ENCODE assay signal across 8 cellular contexts in the genomic region with DNA sequence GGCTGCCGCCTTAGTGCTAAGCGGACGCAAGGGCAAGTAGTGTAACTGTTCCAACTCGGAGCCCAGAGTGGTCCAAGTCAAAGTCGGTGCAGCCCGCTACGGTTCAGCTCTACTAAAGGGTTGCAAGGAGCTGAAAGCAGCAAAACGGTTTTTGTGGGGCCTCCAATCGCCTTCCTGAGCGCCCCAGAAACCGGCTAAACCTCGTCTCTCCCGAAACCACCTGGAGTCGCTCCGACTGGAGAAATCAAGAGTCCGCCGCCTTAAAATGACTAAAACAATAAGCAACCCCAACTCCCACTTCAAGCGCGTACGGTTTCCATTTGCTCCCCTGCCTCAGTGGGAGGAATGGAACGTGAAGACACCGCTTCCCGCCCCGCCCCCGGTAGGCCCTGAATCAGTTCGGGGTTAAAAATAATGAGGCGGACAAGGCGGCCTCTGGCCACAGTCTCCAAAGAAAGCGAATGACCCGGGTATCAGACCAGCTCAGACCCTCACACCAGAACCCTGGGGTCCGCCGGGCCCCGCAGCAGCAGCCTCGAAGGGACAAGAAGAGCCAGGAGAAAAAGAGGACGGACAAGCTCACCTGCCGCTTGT. TPM values are rescaled to one million over a fixed set of nuclear protein-coding genes. Genes with fewer than 3 reads are reported as not detected.
DNase-seq lines count a peak whose midpoint lies in the region; ATAC-seq and TF ChIP-seq lines count a peak whose summit lies in the region.

No MANE protein-coding gene starts in this region.

- TF ChIP-seq POLR2A in Peyer's patch (IDR thresholded peaks at IDR 0.05), result no peak
- no peak for TF ChIP-seq POLR2A in body of pancreas (IDR thresholded peaks at IDR 0.05)

- H3K4me3 ChIP-seq in CD8-positive, alpha-beta T cell (ENCODE audit: low read depth, low read length), result peak overlapping the region; percentile 94
- H3K4me3 ChIP-seq in Peyer's patch, result peak overlapping the region; percentile 69 to 88 (median 85)
- H3K4me3 ChIP-seq in body of pancreas, result peak overlapping the region; percentile 79 to 90
- peak overlapping the region; percentile 80 for H3K4me3 ChIP-seq in kidney epithelial cell (ENCODE audit: low read depth, low read length)

- POLR2A ChIA-PET in CD8-positive, alpha-beta T cell (lab: Charles Lee), result interaction anchor here (0.7 to 5.0 kb wide), 20 partner anchors 9 to 145 kb away, joined by 3 to 98 read pairs (median 6); a partner anchor contains a TSS

- peaks cover 40% of the 10 kb centered on the region for H3K4me1 Mint-ChIP-seq in CD8-positive, alpha-beta T cell (ENCODE audit: low read depth)

- H3K9me3 Mint-ChIP-seq in CD8-positive, alpha-beta T cell, result no peaks in the 10 kb centered on the region

- H3K9me3 ChIP-seq in CD8-positive, alpha-beta T cell (ENCODE audit: low read length), result no peaks in the 10 kb centered on the region
- H3K9me3 ChIP-seq in Peyer's patch (no peaks in the 10 kb centered on the region), body of pancreas (no peaks in the 10 kb centered on the region)

- DNase-seq in CD8-positive, alpha-beta T cell, result peak in 2 of 7 experiments; percentile 25 to 39
- peak; percentile 30 for DNase-seq in HCEC 1CT
- peak; percentile 38 to 57 (median 52) for DNase-seq in Peyer's patch
- DNase-seq in body of pancreas, result peak; percentile 9 to 31 (median 22)
- DNase-seq in kidney epithelial cell (ENCODE audit: low read depth), result no peak
- DNase-seq in stimulated activated CD4-positive, alpha-beta T cell treated with anti-CD3 and anti-CD28 coated beads, Interleukin-15, amount 100 ng/mL, for 48 hours (ENCODE audit: low read depth in 2 of 2), result peak; percentile 40 to 41

- TF ChIP-seq CTCF in CD8-positive, alpha-beta T cell (IDR thresholded peaks at IDR 0.05), result no peak
- TF ChIP-seq CTCF in Peyer's patch (IDR thresholded peaks at IDR 0.05) (no peak), body of pancreas (IDR thresholded peaks at IDR 0.05) (no peak), kidney epithelial cell (IDR thresholded peaks at IDR 0.05; ENCODE audit: insufficient read depth, low read length, poor library complexity, severe bottlenecking) (no peak)

- ATAC-seq in CD8-positive, alpha-beta T cell, result peak; percentile 7
- ATAC-seq in body of pancreas (peak; percentile 1), GM19328 (IDR thresholded peaks at IDR 0.05; ENCODE audit: unreplicated experiment) (no peak), GM18873 (IDR thresholded peaks at IDR 0.05; ENCODE audit: low FRiP score, unreplicated experiment) (no peak)

- 0 to 2% methylated on average over 25 to 35 of the region's 36 CpGs for WGBS in body of pancreas, 2 donors

- no peaks in the 10 kb centered on the region for H3K27me3 ChIP-seq in CD8-positive, alpha-beta T cell (ENCODE audit: insufficient read depth, low read length)
- H3K27me3 ChIP-seq in Peyer's patch (no peaks in the 10 kb centered on the region), body of pancreas (no peaks in the 10 kb centered on the region), kidney epithelial cell (ENCODE audit: control insufficient read depth, insufficient read depth, low read length) (no peaks in the 10 kb centered on the region)

- intact Hi-C loops in CD8-positive, alpha-beta T cell (cut with DNase I, micrococcal nuclease), result loop anchor here (1.0 to 10.0 kb wide), 8 partner anchors 10 to 269 kb away; a partner anchor contains a TSS
- intact Hi-C loops in body of pancreas (cut with DNase I), result no loop called here

- H3K27ac ChIP-seq in CD8-positive, alpha-beta T cell (ENCODE audit: low read depth, low read length), result peak overlapping the region; percentile 86
- H3K27ac ChIP-seq in Peyer's patch, result peak overlapping the region; percentile 89 to 95 (median 92)
- H3K27ac ChIP-seq in body of pancreas, result peak overlapping the region; percentile 82 to 94 (median 91)

- H3K4me1 ChIP-seq in CD8-positive, alpha-beta T cell (ENCODE audit: insufficient read depth, low read length), result peaks cover 33% of the 10 kb centered on the region
- H3K4me1 ChIP-seq in Peyer's patch, result peaks cover 0 to 21% (median 10%) of the 10 kb centered on the region in 4 donors
- peaks cover 24% of the 10 kb centered on the region for H3K4me1 ChIP-seq in body of pancreas

- no peaks in the 10 kb centered on the region for H3K27me3 Mint-ChIP-seq in CD8-positive, alpha-beta T cell (ENCODE audit: low read depth)

- CTCF ChIA-PET in CD8-positive, alpha-beta T cell (lab: Charles Lee), result interaction anchor here (0.7 to 6.3 kb wide), 12 partner anchors 8 to 83 kb away, joined by 3 to 40 read pairs (median 5); a partner anchor contains a TSS

- H3K36me3 Mint-ChIP-seq in CD8-positive, alpha-beta T cell, result peaks cover 28% of the 10 kb centered on the region

- peak overlapping the region; percentile 96 for H3K4me3 Mint-ChIP-seq in CD8-positive, alpha-beta T cell

- H3K36me3 ChIP-seq in CD8-positive, alpha-beta T cell (ENCODE audit: insufficient read depth, low read length), result no peaks in the 10 kb centered on the region
- H3K36me3 ChIP-seq in Peyer's patch (peaks cover 0 to 14% (median 0%) of the 10 kb centered on the region in 3 donors), body of pancreas (replicated peaks in 1 of 2; ENCODE audit: insufficient read depth in 1 of 2, low read depth in 2 of 2) (no peaks in the 10 kb centered on the region), kidney epithelial cell (ENCODE audit: control insufficient read depth, insufficient read depth, low read length) (peaks cover 2% of the 10 kb centered on the region)

- H3K27ac Mint-ChIP-seq in CD8-positive, alpha-beta T cell, result peak overlapping the region; percentile 97

RNA-seq across cellular contexts. Expression of a gene that starts 0.4 kb away (rescaled TPM):
- total RNA-seq in CD8-positive, alpha-beta T cell, result 10 to 100 TPM; 36.4 to 38.5 TPM
- total RNA-seq in Peyer's patch (10 to 100 TPM; 35.9 to 75.1 (median 61.7) TPM), body of pancreas (10 to 100 TPM; 83.8 to 89.3 TPM), kidney epithelial cell (183 and 213 TPM in 2 replicates)

RNA-seq across cellular contexts. Expression of a gene that starts 32.9 kb away (rescaled TPM):
- total RNA-seq in CD8-positive, alpha-beta T cell, result 10 to 100 TPM; 24.6 to 25.1 TPM
- total RNA-seq in Peyer's patch, result 10 to 100 TPM; 25.6 to 47.6 (median 40.9) TPM
- total RNA-seq in body of pancreas, result 10 to 100 TPM; 14.3 to 20.8 TPM
- 18.8 and 20.5 TPM in 2 replicates for total RNA-seq in kidney epithelial cell

RNA-seq across cellular contexts. Expression of a gene that starts 57.5 kb away (rescaled TPM):
- total RNA-seq in CD8-positive, alpha-beta T cell, result 1 to 10 TPM; 1.8 to 2.0 TPM
- total RNA-seq in Peyer's patch, result 1 to 10 TPM in 3 of 4 donors, not detected in 1; 1.6 to 2.8 (median 2.7) TPM
- total RNA-seq in body of pancreas, result 1 to 10 TPM; 6.3 to 8.8 TPM
- total RNA-seq in kidney epithelial cell, result 6.3 and 12.0 TPM in 2 replicates

Comparison
In these comparisons a context has a peak if more than half of its experiments do, and no peak if none do; other contexts are left out.
1. ATAC-seq: peak in CD8-positive, alpha-beta T cell (single experiment) and body of pancreas (single experiment); none in GM19328 (single experiment) and GM18873 (single experiment).
2. Peak in every context shown above with its lines, with median percentiles within 50 percentile points of each other: H3K27ac ChIP-seq and H3K4me3 ChIP-seq.